Comparison of ENCODE assay signal across 1 cellular context in the genomic region with DNA sequence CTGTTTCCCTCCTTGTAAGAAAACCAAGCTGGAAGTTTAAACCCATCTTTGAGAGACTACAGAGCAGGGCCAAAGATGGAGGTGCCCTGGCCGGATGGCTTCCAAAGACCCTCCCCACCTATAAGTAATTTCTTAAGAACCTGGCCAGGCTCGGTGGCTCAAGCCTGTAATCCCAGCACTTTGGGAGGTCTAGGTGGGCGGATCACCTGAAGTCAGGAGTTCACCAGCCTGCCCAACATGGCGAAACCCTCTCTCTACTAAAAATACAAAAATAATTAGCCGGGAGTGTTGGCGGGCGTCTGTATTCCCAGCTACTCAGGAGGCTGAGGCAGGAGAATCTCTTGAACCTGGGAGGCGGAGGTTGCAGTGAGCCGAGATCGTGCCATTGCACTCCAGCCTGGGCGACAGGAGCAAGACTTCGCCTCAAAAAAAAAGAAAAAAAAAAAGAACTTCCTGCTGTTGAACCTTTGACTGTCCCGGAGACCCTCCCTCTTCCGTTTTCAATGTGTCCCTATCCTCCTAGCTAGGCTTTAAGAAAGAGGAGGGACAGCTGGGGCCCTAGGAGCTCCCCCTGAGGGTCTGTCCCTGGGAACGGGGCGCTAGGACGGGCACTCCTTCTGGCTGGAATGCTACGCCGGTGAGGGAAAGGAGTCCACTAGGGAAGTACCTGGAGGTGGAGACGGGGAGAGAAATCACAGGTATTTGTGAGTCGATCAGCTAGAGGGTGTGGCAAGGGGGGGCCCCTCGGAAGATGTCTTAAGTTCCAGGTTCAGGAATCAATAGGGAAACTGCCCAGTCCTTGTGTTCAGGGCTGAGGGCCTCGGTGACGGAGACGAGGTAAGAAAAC.
TF ChIP-seq lines count a peak whose summit lies in the region.

No MANE protein-coding gene starts in this region.

TF ChIP-seq in A549, 52 proteins besides CTCF, POLR2A, EP300 and RAD21 (continued from another document):
- TF ChIP-seq, protein P1, sequence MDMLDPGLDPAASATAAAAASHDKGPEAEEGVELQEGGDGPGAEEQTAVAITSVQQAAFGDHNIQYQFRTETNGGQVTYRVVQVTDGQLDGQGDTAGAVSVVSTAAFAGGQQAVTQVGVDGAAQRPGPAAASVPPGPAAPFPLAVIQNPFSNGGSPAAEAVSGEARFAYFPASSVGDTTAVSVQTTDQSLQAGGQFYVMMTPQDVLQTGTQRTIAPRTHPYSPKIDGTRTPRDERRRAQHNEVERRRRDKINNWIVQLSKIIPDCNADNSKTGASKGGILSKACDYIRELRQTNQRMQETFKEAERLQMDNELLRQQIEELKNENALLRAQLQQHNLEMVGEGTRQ (IDR thresholded peaks at IDR 0.05): no peak
- TF ChIP-seq, protein P2, sequence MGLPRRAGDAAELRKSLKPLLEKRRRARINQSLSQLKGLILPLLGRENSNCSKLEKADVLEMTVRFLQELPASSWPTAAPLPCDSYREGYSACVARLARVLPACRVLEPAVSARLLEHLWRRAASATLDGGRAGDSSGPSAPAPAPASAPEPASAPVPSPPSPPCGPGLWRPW (IDR thresholded peaks at IDR 0.05): no peak
- no peak for TF ChIP-seq HOXB5 (CRISPR knock-in tag; IDR thresholded peaks at IDR 0.05)
